Comparison of ENCODE assay signal across 11 cellular contexts in the genomic region with DNA sequence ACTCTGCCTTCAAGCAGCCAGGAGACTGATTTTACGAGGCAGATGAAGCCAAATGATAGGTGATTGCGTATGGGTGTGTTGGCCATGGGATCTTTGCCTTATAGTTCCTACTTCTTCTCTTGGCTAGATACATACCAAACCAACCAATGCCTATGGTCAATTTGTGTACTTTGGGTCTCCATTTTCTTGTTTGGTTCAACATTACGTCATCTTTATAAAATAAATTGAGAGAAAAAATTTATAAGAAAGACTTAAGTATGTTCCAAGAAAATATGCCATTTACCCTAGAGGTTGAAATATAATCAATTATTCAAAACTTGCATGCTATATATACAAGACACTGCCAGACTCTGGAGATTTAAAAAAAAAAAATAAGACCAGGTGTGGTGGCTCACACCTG.
"Had no signal": no experiment of that assay in that cellular context is flagged by ENCODE, and none has a peak within 500 bp of the region (broad histone marks: within the 10 kb centered on the region; RNA-seq: fewer than 3 reads in every experiment).

No MANE protein-coding gene starts in this region.

- DNase-seq: GM23248, GOT3, H7, H9, HCEC 1CT, HFFc6 had no signal

- H3K9ac ChIP-seq: GM23248 had no signal

- H3K4me1 ChIP-seq: HAP-1 had no signal

- H2AFZ ChIP-seq: GM23248, GM23338 had no signal

- H3K4me3 ChIP-seq: GM23248, GM23338, HAP-1 had no signal

- H3K36me3 ChIP-seq: HAP-1 had no signal

- FAIRE-seq: H1, H54 had no signal

- H3K4me2 ChIP-seq: GM23338 had no signal

- H3K9me3 ChIP-seq: HAP-1 had no signal

- H3K27ac ChIP-seq: GM23248 had no signal

- ATAC-seq: GM23338, HCT116 had no signal
